ENCODE assay signal across 1 cellular context in genomic region chr9:107907715-107908114, GRCh38.
TF ChIP-seq lines count a peak whose summit lies in the region.

No MANE protein-coding gene starts in this region.

TF ChIP-seq in GM23338, 12 proteins besides CTCF, POLR2A, EP300 and RAD21 (continued from another document):
- TF ChIP-seq REST (IDR thresholded peaks at IDR 0.05; ENCODE audit: unreplicated experiment) = no peak
- TF ChIP-seq NANOG (IDR thresholded peaks at IDR 0.05; ENCODE audit: borderline replicate concordance) = no peak
- no peak for TF ChIP-seq EZH2phosphoT487 (IDR thresholded peaks at IDR 0.05; ENCODE audit: unreplicated experiment)
- TF ChIP-seq ZNF331 (CRISPR knock-in tag; IDR thresholded peaks at IDR 0.05; ENCODE audit: low read depth) = no peak
